10 cellular contexts compared by ENCODE assay signal in the genomic region with DNA sequence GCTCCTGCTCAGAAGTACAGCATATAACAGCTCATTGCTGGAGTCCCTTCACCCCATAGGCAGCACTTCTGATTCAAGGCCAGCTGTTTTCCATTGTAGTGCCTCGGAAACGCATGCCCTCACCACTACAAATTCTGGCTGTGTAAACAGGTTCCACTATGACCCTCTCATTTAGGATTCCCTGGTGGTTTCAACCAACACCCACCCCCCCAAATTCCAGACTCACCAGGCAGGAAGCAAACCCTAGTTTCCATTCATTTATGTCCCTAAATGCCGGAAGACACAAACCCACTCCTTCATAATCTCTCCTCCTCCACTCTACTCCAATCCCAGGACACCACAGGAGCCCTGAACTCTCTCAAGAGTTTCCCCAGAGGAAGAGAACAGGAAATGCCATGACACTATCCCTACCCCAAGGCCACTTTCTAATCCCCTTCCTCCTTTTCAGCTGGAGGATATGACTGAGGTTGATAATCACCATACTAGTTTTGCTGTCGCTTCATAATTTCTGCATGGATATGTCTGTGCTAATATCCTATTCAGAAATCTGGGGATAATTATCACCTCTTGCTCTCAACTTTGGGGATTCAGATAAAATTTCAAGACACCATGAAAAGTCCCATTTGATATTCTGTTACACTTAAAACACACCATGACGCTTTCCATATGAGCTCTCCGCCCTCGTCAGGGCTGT.
DNase-seq lines count a peak whose midpoint lies in the region; ATAC-seq and TF ChIP-seq lines count a peak whose summit lies in the region.
"Had no signal": no experiment of that assay in that cellular context is flagged by ENCODE, and none has a peak within 500 bp of the region (broad histone marks: within the 10 kb centered on the region; RNA-seq: fewer than 3 reads in every experiment).

No MANE protein-coding gene starts in this region.

- DNase-seq in CD1c-positive myeloid dendritic cell (ENCODE audit: extremely low spot score) (peak; percentile 83), SKM-1 (lab: John Stamatoyannopoulos, UW; ENCODE audit: unreplicated experiment) (peak; percentile 13), fibroblast of peridontal ligament (ENCODE audit: extremely low read depth) (peak; percentile 37), omental fat pad (ENCODE audit: low spot score) (no peak), hepatic stellate cell (ENCODE audit: low spot score) (no peak), D341Med (ENCODE audit: low spot score) (no peak), GM19240 (ENCODE audit: insufficient read length, low spot score) (no peak)
- DNase-seq: CD4-positive, alpha-beta memory T cell; SK-N-SH had no signal

- no peak for TF ChIP-seq CTCF in omental fat pad (IDR thresholded peaks at IDR 0.05)

- ATAC-seq in omental fat pad (ENCODE audit: low FRiP score) (peak; percentile 31), GM19467 (IDR thresholded peaks at IDR 0.05; ENCODE audit: unreplicated experiment) (no peak)

Comparison
In these comparisons a context has a peak if more than half of its experiments do, and no peak if none do; other contexts are left out.
1. DNase-seq: peak in CD1c-positive myeloid dendritic cell (single experiment), SKM-1 (single experiment) and fibroblast of peridontal ligament (single experiment); none in omental fat pad (single experiment), hepatic stellate cell (single experiment), D341Med (single experiment) and GM19240 (single experiment).